Comparison of ENCODE assay signal across 1 cellular context in genomic region chr3:46857485-46858341, GRCh38.
TF ChIP-seq lines count a peak whose summit lies in the region.

No MANE protein-coding gene starts in this region.

TF ChIP-seq in K562, 482 proteins besides CTCF, POLR2A, EP300 and RAD21:
- TF ChIP-seq BCLAF1 (IDR thresholded peaks at IDR 0.05; ENCODE audit: borderline replicate concordance in 1 of 2, control insufficient read depth in 1 of 2, low read depth in 2 of 2, low read length in 1 of 2): peak in 1 of 2 experiments; percentile 43; a peak in 1 of 4 replicates
- TF ChIP-seq MAX (CRISPR knock-in tag; IDR thresholded peaks at IDR 0.05): peak; percentile 49; the same call in 1 of the 2 replicates
- no peak for TF ChIP-seq TEAD2 (tag; IDR thresholded peaks at IDR 0.05)
- no peak for TF ChIP-seq SRF (CRISPR knock-in tag; IDR thresholded peaks at IDR 0.05)
- 0 out of 2 replicates have a peak, but pooled peaks have one; percentile 18 for TF ChIP-seq ELF4 (CRISPR knock-in tag; IDR thresholded peaks at IDR 0.05)
- TF ChIP-seq GTF2F1 (IDR thresholded peaks at IDR 0.05; ENCODE audit: low read depth, low read length): no peak
- TF ChIP-seq RBFOX2 (IDR thresholded peaks at IDR 0.05; ENCODE audit: low read depth, low read length): no peak
- 0 out of 2 replicates have a peak, but pooled peaks have one; percentile 49 for TF ChIP-seq YBX1 (IDR thresholded peaks at IDR 0.05)
- 0 out of 2 replicates have a peak, but pooled peaks have one; percentile 14 for TF ChIP-seq MTA2 (IDR thresholded peaks at IDR 0.05; ENCODE audit: low read depth)
- TF ChIP-seq MTA1 (IDR thresholded peaks at IDR 0.05; ENCODE audit: borderline replicate concordance): peak; percentile 23; the same call in 1 of the 2 replicates
- TF ChIP-seq OTX1 (CRISPR knock-in tag; IDR thresholded peaks at IDR 0.05): 0 out of 2 replicates have a peak, but pooled peaks have one; percentile 41
- 0 out of 2 replicates have a peak, but pooled peaks have one; percentile 56 for TF ChIP-seq ZBTB26 (CRISPR knock-in tag; IDR thresholded peaks at IDR 0.05)
- 0 out of 2 replicates have a peak, but pooled peaks have one; percentile 57 for TF ChIP-seq LARP7 (IDR thresholded peaks at IDR 0.05)
- TF ChIP-seq ZNF512 (tag; IDR thresholded peaks at IDR 0.05): peak; percentile 92
- TF ChIP-seq THRB (CRISPR knock-in tag; conservative IDR thresholded peaks at IDR 0.05): peak; percentile 85; the same call in 1 of the 2 replicates
